ENCODE assay signal across 18 cellular contexts in genomic region chr18:75818336-75818735, GRCh38.
DNase-seq lines count a peak whose midpoint lies in the region; ATAC-seq and TF ChIP-seq lines count a peak whose summit lies in the region.
"Had no signal": no experiment of that assay in that cellular context is flagged by ENCODE, and none has a peak within 500 bp of the region (broad histone marks: within the 10 kb centered on the region; RNA-seq: fewer than 3 reads in every experiment).

No MANE protein-coding gene starts in this region.

- H3K27me3 ChIP-seq in smooth muscle cell (ENCODE audit: low read depth) = no peaks in the 10 kb centered on the region
- H3K27me3 ChIP-seq in ascending aorta = no peaks in the 10 kb centered on the region

- H3K4me1 ChIP-seq in smooth muscle cell (ENCODE audit: low read depth) (no peaks in the 10 kb centered on the region), ascending aorta (no peaks in the 10 kb centered on the region), mucosa of descending colon (ENCODE audit: low read depth) (no peaks in the 10 kb centered on the region)
- H3K4me1 ChIP-seq: Caco-2, HAP-1 had no signal

- peak overlapping the region; percentile 61 for H2AFZ ChIP-seq in smooth muscle cell (ENCODE audit: low read depth)
- H2AFZ ChIP-seq: GM23248 had no signal

- H3K27ac Mint-ChIP-seq in nephron progenitor cell = peak overlapping the region; percentile 10
- H3K27ac Mint-ChIP-seq: B cell; CD4-positive, CD25-positive, alpha-beta regulatory T cell; CD8-positive, alpha-beta memory T cell had no signal

- WGBS in smooth muscle cell (ENCODE audit: low lambda C conversion rate) = 19% methylated on average over 5 of the region's 5 CpGs

- H3K36me3 ChIP-seq in smooth muscle cell (ENCODE audit: low read depth) (no peaks in the 10 kb centered on the region), ascending aorta (no peaks in the 10 kb centered on the region), mucosa of descending colon (ENCODE audit: low read depth) (no peaks in the 10 kb centered on the region)
- H3K36me3 ChIP-seq: HAP-1 had no signal

- DNase-seq in NCI-H526 (lab: John Stamatoyannopoulos, UW) = peak; percentile 35 to 71
- peak; percentile 80 for DNase-seq in SK-N-DZ (ENCODE audit: low spot score)
- DNase-seq in nephron progenitor cell = no peak
- no peak for DNase-seq in smooth muscle cell (lab: John Stamatoyannopoulos, UW; ENCODE audit: unreplicated experiment)
- DNase-seq in HuH-7 (ENCODE audit: low spot score) = no peak
- DNase-seq in ascending aorta (ENCODE audit: low spot score in 2 of 2) = no peak
- DNase-seq in mucosa of descending colon = no peak
- DNase-seq: C1 segment of cervical spinal cord; Caco-2; CD4-positive, CD25-positive, alpha-beta regulatory T cell; CD8-positive, alpha-beta memory T cell; DMS153; DMS79; GDM1; GM23248 had no signal

- peaks cover 32% of the 10 kb centered on the region for H3K4me1 Mint-ChIP-seq in nephron progenitor cell
- H3K4me1 Mint-ChIP-seq: B cell; CD4-positive, CD25-positive, alpha-beta regulatory T cell; CD8-positive, alpha-beta memory T cell had no signal

- no peaks in the 10 kb centered on the region for H3F3A ChIP-seq in smooth muscle cell (ENCODE audit: low read depth)

- no peaks in the 10 kb centered on the region for H4K20me1 ChIP-seq in smooth muscle cell (ENCODE audit: low read depth)

- H3K36me3 Mint-ChIP-seq in nephron progenitor cell (ENCODE audit: low read depth) = peaks cover 6% of the 10 kb centered on the region
- H3K36me3 Mint-ChIP-seq: CD4-positive, CD25-positive, alpha-beta regulatory T cell; CD8-positive, alpha-beta memory T cell had no signal

- no peaks in the 10 kb centered on the region for H3K9me3 ChIP-seq in smooth muscle cell (replicated peaks; ENCODE audit: low read depth)
- H3K9me3 ChIP-seq in ascending aorta = no peaks in the 10 kb centered on the region
- H3K9me3 ChIP-seq in mucosa of descending colon = no peaks in the 10 kb centered on the region
- H3K9me3 ChIP-seq: Caco-2, HAP-1 had no signal

- H3K9ac ChIP-seq in smooth muscle cell (ENCODE audit: low read depth) = no peak overlapping the region
- H3K9ac ChIP-seq: GM23248 had no signal

- no peak overlapping the region for H3K27ac ChIP-seq in smooth muscle cell (ENCODE audit: low read depth)
- H3K27ac ChIP-seq in ascending aorta = no peak overlapping the region
- H3K27ac ChIP-seq: GM23248 had no signal

- TF ChIP-seq CTCF in nephron progenitor cell (IDR thresholded peaks at IDR 0.05) = no peak
- no peak for TF ChIP-seq CTCF in smooth muscle cell (IDR thresholded peaks at IDR 0.05; ENCODE audit: borderline replicate concordance, insufficient read depth, poor library complexity, severe bottlenecking)
- no peak for TF ChIP-seq CTCF in ascending aorta (IDR thresholded peaks at IDR 0.05)
- no peak for TF ChIP-seq CTCF in mucosa of descending colon (IDR thresholded peaks at IDR 0.05)

- intact Hi-C loops in ascending aorta (cut with DNase I) (no loop called here), mucosa of descending colon (cut with DNase I, micrococcal nuclease) (no loop called here)

- peaks cover 13% of the 10 kb centered on the region for H3K9me3 Mint-ChIP-seq in nephron progenitor cell

- H3K4me2 ChIP-seq in smooth muscle cell = no peak overlapping the region

- peaks cover 3% of the 10 kb centered on the region for H3K27me3 Mint-ChIP-seq in nephron progenitor cell (ENCODE audit: low read depth, poor library complexity)
- H3K27me3 Mint-ChIP-seq: B cell; CD4-positive, CD25-positive, alpha-beta regulatory T cell had no signal

- H3K4me3 ChIP-seq in smooth muscle cell (no peak overlapping the region), ascending aorta (no peak overlapping the region), mucosa of descending colon (no peak overlapping the region)
- H3K4me3 ChIP-seq: GM23248, HAP-1 had no signal

- no peak for ATAC-seq in mucosa of descending colon
- ATAC-seq: HepG2 had no signal

- H3K79me2 ChIP-seq in smooth muscle cell (ENCODE audit: low read depth) = no peaks in the 10 kb centered on the region

- peak overlapping the region; percentile 24 for H3K4me3 Mint-ChIP-seq in nephron progenitor cell
- H3K4me3 Mint-ChIP-seq: B cell; CD4-positive, CD25-positive, alpha-beta regulatory T cell; CD8-positive, alpha-beta memory T cell had no signal

Comparison
In these comparisons a context has a peak if more than half of its experiments do, and no peak if none do; other contexts are left out.
1. DNase-seq: peak in NCI-H526 (2 of 2) and SK-N-DZ (single experiment); none in nephron progenitor cell (single experiment), smooth muscle cell (single experiment), HuH-7 (single experiment), ascending aorta (0 of 2) and mucosa of descending colon (0 of 3).